In genomic region chr3:170179444-170179843, GRCh38 we compare ENCODE assay signal across 8 cellular contexts. TPM values are rescaled to one million over a fixed set of nuclear protein-coding genes. Genes with fewer than 3 reads are reported as not detected.
DNase-seq lines count a peak whose midpoint lies in the region; ATAC-seq and TF ChIP-seq lines count a peak whose summit lies in the region.

No MANE protein-coding gene starts in this region.

- H3K27me3 Mint-ChIP-seq in activated CD8-positive, alpha-beta memory T cell treated with anti-CD3 and anti-CD28 coated beads, Interleukin-2, amount 10 ng/mL, durations not matched to agents 7 days and 5 days, result no peaks in the 10 kb centered on the region

- no peak for ATAC-seq in activated CD8-positive, alpha-beta memory T cell treated with anti-CD3 and anti-CD28 coated beads, Interleukin-2, amount 10 ng/mL, durations not matched to agents 7 days and 5 days
- ATAC-seq in thoracic aorta (ENCODE audit: insufficient number of reproducible peaks, low FRiP score, low read depth) (no peak), GM21528 (IDR thresholded peaks at IDR 0.05; ENCODE audit: low FRiP score, unreplicated experiment) (no peak), GM19035 (IDR thresholded peaks at IDR 0.05; ENCODE audit: unreplicated experiment) (no peak)

- peaks cover 37% of the 10 kb centered on the region for H3K36me3 Mint-ChIP-seq in activated CD8-positive, alpha-beta memory T cell treated with anti-CD3 and anti-CD28 coated beads, Interleukin-2, amount 10 ng/mL, durations not matched to agents 7 days and 5 days

- H3K4me1 ChIP-seq in iPS-15b (ENCODE audit: control insufficient read depth, insufficient read depth, low read length), result no peaks in the 10 kb centered on the region
- H3K4me1 ChIP-seq in thoracic aorta (ENCODE audit: control insufficient read depth in 1 of 2, low read depth in 2 of 2), result peaks cover 15 to 29% of the 10 kb centered on the region in 2 donors

- peaks cover 27% of the 10 kb centered on the region for H3K4me1 Mint-ChIP-seq in activated CD8-positive, alpha-beta memory T cell treated with anti-CD3 and anti-CD28 coated beads, Interleukin-2, amount 10 ng/mL, durations not matched to agents 7 days and 5 days

- TF ChIP-seq CTCF in WI38 (IDR thresholded peaks at IDR 0.05; ENCODE audit: low read depth, low read length), result no peak
- no peak for TF ChIP-seq CTCF in thoracic aorta (IDR thresholded peaks at IDR 0.05)

- no peak overlapping the region for H3K27ac ChIP-seq in thoracic aorta

- H3K4me3 Mint-ChIP-seq in activated CD8-positive, alpha-beta memory T cell treated with anti-CD3 and anti-CD28 coated beads, Interleukin-2, amount 10 ng/mL, durations not matched to agents 7 days and 5 days, result peak overlapping the region; percentile 89

- H3K36me3 ChIP-seq in iPS-15b (ENCODE audit: control insufficient read depth, insufficient read depth, low read length), result peaks cover 9% of the 10 kb centered on the region
- H3K36me3 ChIP-seq in thoracic aorta, result peaks cover 36% of the 10 kb centered on the region

- no peaks in the 10 kb centered on the region for H3K9me3 Mint-ChIP-seq in activated CD8-positive, alpha-beta memory T cell treated with anti-CD3 and anti-CD28 coated beads, Interleukin-2, amount 10 ng/mL, durations not matched to agents 7 days and 5 days (ENCODE audit: low read depth)

- H3K9ac ChIP-seq in iPS-15b (ENCODE audit: low read depth, low read length), result peak overlapping the region; percentile 32

- DNase-seq in activated CD8-positive, alpha-beta memory T cell treated with anti-CD3 and anti-CD28 coated beads, Interleukin-2, amount 10 ng/mL, durations not matched to agents 7 days and 5 days, result no peak
- no peak for DNase-seq in activated CD8-positive, alpha-beta memory T cell treated with anti-CD3 and anti-CD28 coated beads, Interleukin-2, amount 50 U/mL, for 48 hours
- DNase-seq in thoracic aorta (ENCODE audit: low spot score), result no peak
- no peak for DNase-seq in activated CD4-positive, CD25-positive, alpha-beta regulatory T cell treated with anti-CD3 and anti-CD28 coated beads, Interleukin-2, amount 50 U/mL, for 72 hours

- H3K27ac Mint-ChIP-seq in activated CD8-positive, alpha-beta memory T cell treated with anti-CD3 and anti-CD28 coated beads, Interleukin-2, amount 10 ng/mL, durations not matched to agents 7 days and 5 days, result peak overlapping the region; percentile 100

- H3K27me3 ChIP-seq in iPS-15b (ENCODE audit: control insufficient read depth, insufficient read depth, low read length) (no peaks in the 10 kb centered on the region), thoracic aorta (replicated peaks; ENCODE audit: insufficient read depth) (no peaks in the 10 kb centered on the region)

- H3K4me3 ChIP-seq in WI38 (ENCODE audit: low read depth, low read length) (peak overlapping the region; percentile 99), iPS-15b (ENCODE audit: low read depth, low read length) (no peak overlapping the region), thoracic aorta (peak overlapping the region; percentile 99)

- no peaks in the 10 kb centered on the region for H3K9me3 ChIP-seq in iPS-15b (ENCODE audit: control insufficient read depth, insufficient read depth, low read length)
- no peaks in the 10 kb centered on the region for H3K9me3 ChIP-seq in thoracic aorta

- CTCF ChIA-PET in activated CD8-positive, alpha-beta memory T cell treated with anti-CD3 and anti-CD28 coated beads, Interleukin-2, amount 10 ng/mL, durations not matched to agents 7 days and 5 days (lab: Charles Lee), result interaction anchor here (1.4 kb wide), 1 partner anchor 407 kb away, joined by 3 read pairs; the partner anchor contains the start of gene MYNN

RNA-seq across cellular contexts. Expression of gene PHC3, which starts 2.1 kb away (rescaled TPM):
- total RNA-seq in activated CD8-positive, alpha-beta memory T cell treated with anti-CD3 and anti-CD28 coated beads, Interleukin-2, amount 10 ng/mL, durations not matched to agents 7 days and 5 days, result 10 to 100 TPM; 51.4 to 78.3 TPM
- 100 to 1,000 TPM in 1 of 2 donors, 10 to 100 TPM in 1; 78.0 to 123 TPM for total RNA-seq in thoracic aorta

RNA-seq across cellular contexts. Expression of gene PRKCI, which starts 42.8 kb away (rescaled TPM):
- total RNA-seq in activated CD8-positive, alpha-beta memory T cell treated with anti-CD3 and anti-CD28 coated beads, Interleukin-2, amount 10 ng/mL, durations not matched to agents 7 days and 5 days, result 10 to 100 TPM; 13.3 to 16.4 TPM
- 10 to 100 TPM; 22.5 to 52.9 TPM for total RNA-seq in thoracic aorta
